9 cellular contexts compared by ENCODE assay signal in genomic region chr19:46426035-46426505, GRCh38. TPM values are rescaled to one million over a fixed set of nuclear protein-coding genes. Genes with fewer than 3 reads are reported as not detected.
A peak's percentile ranks its signal among the peaks of the same experiment; 100 is the strongest.
DNase-seq lines count a peak whose midpoint lies in the region; ATAC-seq and TF ChIP-seq lines count a peak whose summit lies in the region.
"Had no signal": no experiment of that assay in that cellular context is flagged by ENCODE, and none has a peak within 500 bp of the region (broad histone marks: within the 10 kb centered on the region; RNA-seq: fewer than 3 reads in every experiment).

No MANE protein-coding gene starts in this region.

- ATAC-seq in natural killer cell treated with Interleukin-12 subunit alpha and Interleukin-12 subunit beta and Interleukin-15 and Interleukin-18, amount 100 ng/mL, for 72 hours = no peak
- ATAC-seq in natural killer cell (no peak), mucosa of descending colon (peak; percentile 47), GM21619 (IDR thresholded peaks at IDR 0.05; ENCODE audit: unreplicated experiment) (no peak)

- no peaks in the 10 kb centered on the region for H3K9me3 Mint-ChIP-seq in natural killer cell treated with Interleukin-12 subunit alpha and Interleukin-12 subunit beta and Interleukin-15 and Interleukin-18, amount 100 ng/mL, for 72 hours
- no peaks in the 10 kb centered on the region for H3K9me3 Mint-ChIP-seq in natural killer cell
- H3K9me3 Mint-ChIP-seq: T-helper 1 cell treated with Interleukin-12 subunit alpha and Interleukin-12 subunit beta and Interleukin-4 antibody, amounts not matched to agents 30 μg/mL and 1 μg/mL, for 36 hours had no signal

- TF ChIP-seq CTCF in natural killer cell (IDR thresholded peaks at IDR 0.05) (no peak), choroid plexus epithelial cell (conservative IDR thresholded peaks at IDR 0.05; ENCODE audit: low read depth, low read length) (no peak), mucosa of descending colon (IDR thresholded peaks at IDR 0.05) (no peak)

- H3K36me3 ChIP-seq in mucosa of descending colon (ENCODE audit: low read depth) = no peaks in the 10 kb centered on the region

- no peak overlapping the region for H3K27ac Mint-ChIP-seq in natural killer cell treated with Interleukin-12 subunit alpha and Interleukin-12 subunit beta and Interleukin-15 and Interleukin-18, amount 100 ng/mL, for 72 hours
- H3K27ac Mint-ChIP-seq in natural killer cell = no peak overlapping the region
- H3K27ac Mint-ChIP-seq: T-helper 1 cell treated with Interleukin-12 subunit alpha and Interleukin-12 subunit beta and Interleukin-4 antibody, amounts not matched to agents 30 μg/mL and 1 μg/mL, for 36 hours had no signal

- DNase-seq in natural killer cell treated with Interleukin-12 subunit alpha and Interleukin-12 subunit beta and Interleukin-15 and Interleukin-18, amount 100 ng/mL, for 72 hours (ENCODE audit: low spot score) = no peak
- no peak for DNase-seq in natural killer cell
- peak; percentile 50 for DNase-seq in choroid plexus epithelial cell (ENCODE audit: low read depth)
- DNase-seq in mucosa of descending colon = peak in 1 of 3 donors; percentile 59
- DNase-seq in foreskin melanocyte = no peak
- no peak for DNase-seq in GOT3 (lab: John Stamatoyannopoulos, UW)
- DNase-seq in NCI-H2029 (lab: John Stamatoyannopoulos, UW) = no peak

- intact Hi-C loops in natural killer cell (cut with micrococcal nuclease) (no loop called here), mucosa of descending colon (cut with DNase I, micrococcal nuclease) (no loop called here)

- H3K4me1 Mint-ChIP-seq in natural killer cell treated with Interleukin-12 subunit alpha and Interleukin-12 subunit beta and Interleukin-15 and Interleukin-18, amount 100 ng/mL, for 72 hours (ENCODE audit: low read depth in 2 of 2) = peaks cover 23 to 31% of the 10 kb centered on the region in 2 donors
- peaks cover 29 to 42% of the 10 kb centered on the region in 2 donors for H3K4me1 Mint-ChIP-seq in natural killer cell

- peak overlapping the region; percentile 75 for H3K4me3 ChIP-seq in choroid plexus epithelial cell (ENCODE audit: low read depth, low read length)
- no peak overlapping the region for H3K4me3 ChIP-seq in mucosa of descending colon

- peaks cover 3% of the 10 kb centered on the region for H3K4me1 ChIP-seq in mucosa of descending colon (ENCODE audit: low read depth)

- H3K27me3 Mint-ChIP-seq in natural killer cell treated with Interleukin-12 subunit alpha and Interleukin-12 subunit beta and Interleukin-15 and Interleukin-18, amount 100 ng/mL, for 72 hours = peaks cover 40 to 44% of the 10 kb centered on the region in 2 donors
- H3K27me3 Mint-ChIP-seq in natural killer cell (ENCODE audit: low read depth in 2 of 2) = peaks cover 31 to 36% of the 10 kb centered on the region in 2 donors

- H3K36me3 Mint-ChIP-seq in natural killer cell treated with Interleukin-12 subunit alpha and Interleukin-12 subunit beta and Interleukin-15 and Interleukin-18, amount 100 ng/mL, for 72 hours = no peaks in the 10 kb centered on the region
- no peaks in the 10 kb centered on the region for H3K36me3 Mint-ChIP-seq in natural killer cell

- H3K9me3 ChIP-seq in mucosa of descending colon = no peaks in the 10 kb centered on the region

- peak overlapping the region; percentile 48 for H3K4me3 Mint-ChIP-seq in natural killer cell treated with Interleukin-12 subunit alpha and Interleukin-12 subunit beta and Interleukin-15 and Interleukin-18, amount 100 ng/mL, for 72 hours
- H3K4me3 Mint-ChIP-seq in natural killer cell = no peak overlapping the region
- H3K4me3 Mint-ChIP-seq: T-helper 1 cell treated with Interleukin-12 subunit alpha and Interleukin-12 subunit beta and Interleukin-4 antibody, amounts not matched to agents 30 μg/mL and 1 μg/mL, for 36 hours had no signal

RNA-seq across cellular contexts. Expression of gene PNMA8C, which starts 2.7 kb away (rescaled TPM):
- not detected for total RNA-seq in natural killer cell treated with Interleukin-12 subunit alpha and Interleukin-12 subunit beta and Interleukin-15 and Interleukin-18, amount 100 ng/mL, for 72 hours
- total RNA-seq in natural killer cell = 1 to 10 TPM in 1 of 3 donors, under 1 TPM in 2; 0.55 to 1.2 (median 0.87) TPM
- under 1 TPM in 1 of 3 donors, not detected in 2; 0.57 TPM for total RNA-seq in mucosa of descending colon

RNA-seq across cellular contexts. Expression of gene CCDC8, which starts 12.7 kb away (rescaled TPM):
- not detected for total RNA-seq in natural killer cell treated with Interleukin-12 subunit alpha and Interleukin-12 subunit beta and Interleukin-15 and Interleukin-18, amount 100 ng/mL, for 72 hours
- total RNA-seq in natural killer cell = not detected
- 1 to 10 TPM in 2 of 3 donors, under 1 TPM in 1; 0.75 to 3.4 (median 1.7) TPM for total RNA-seq in mucosa of descending colon

RNA-seq across cellular contexts. Expression of gene PNMA8A, which starts 45.3 kb away (rescaled TPM):
- total RNA-seq in natural killer cell treated with Interleukin-12 subunit alpha and Interleukin-12 subunit beta and Interleukin-15 and Interleukin-18, amount 100 ng/mL, for 72 hours = not detected
- total RNA-seq in natural killer cell = not detected
- total RNA-seq in mucosa of descending colon = 1 to 10 TPM in 1 of 3 donors, under 1 TPM in 2; 0.20 to 3.2 (median 0.80) TPM
